16 cellular contexts compared by ENCODE assay signal in the genomic region with DNA sequence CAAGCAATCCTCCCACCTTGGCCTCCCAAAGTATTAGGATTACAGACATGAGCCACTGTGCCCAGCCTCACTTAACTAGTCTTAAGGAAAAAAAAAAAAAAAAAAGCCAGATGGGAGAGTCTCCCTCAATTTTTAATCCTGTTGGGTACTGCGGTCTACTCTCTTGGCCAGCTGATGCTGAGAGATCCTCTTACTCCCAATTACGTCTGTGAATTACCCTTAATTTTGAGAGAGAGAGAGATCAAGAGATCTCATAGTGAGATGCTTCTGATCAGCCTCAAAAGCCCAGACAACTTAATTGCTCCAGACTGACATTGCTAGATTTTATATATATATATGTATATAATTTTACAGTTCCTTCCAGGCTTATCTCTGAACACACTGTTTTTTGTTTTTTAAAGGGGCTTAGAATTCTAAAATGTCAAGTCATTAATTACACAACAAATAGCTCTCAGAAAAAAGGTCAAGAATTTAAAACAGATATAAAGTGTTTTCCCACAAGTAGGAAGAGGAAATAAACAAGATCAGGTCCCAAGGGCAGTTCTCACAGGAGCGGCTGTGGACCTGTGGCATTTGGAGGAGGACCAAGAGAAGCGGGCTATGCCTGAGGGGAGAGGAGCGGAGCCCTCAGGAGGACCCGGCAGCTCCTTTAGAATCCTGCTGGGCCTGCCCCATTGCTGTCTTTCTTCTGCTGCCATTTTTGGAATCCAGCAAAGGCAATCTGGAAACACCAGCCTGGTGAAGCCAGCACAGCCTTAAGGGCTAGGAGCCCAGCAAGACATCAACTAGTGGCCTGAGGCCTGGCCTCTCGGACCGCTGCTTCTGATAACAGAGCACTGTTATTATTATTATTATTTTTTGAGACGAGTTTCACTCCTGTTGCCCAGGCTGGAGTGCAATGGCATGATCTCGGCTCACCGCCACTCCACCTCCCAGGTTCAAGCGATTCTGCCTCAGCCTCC. TPM values are rescaled to one million over a fixed set of nuclear protein-coding genes. Genes with fewer than 3 reads are reported as not detected.
A peak's percentile ranks its signal among the peaks of the same experiment; 100 is the strongest.
DNase-seq lines count a peak whose midpoint lies in the region; ATAC-seq, FAIRE-seq and TF ChIP-seq lines count a peak whose summit lies in the region.
"Had no signal": no experiment of that assay in that cellular context is flagged by ENCODE, and none has a peak within 500 bp of the region (broad histone marks: within the 10 kb centered on the region; RNA-seq: fewer than 3 reads in every experiment).

No MANE protein-coding gene starts in this region.

- peak; percentile 11 for FAIRE-seq in D721Med (lab: Jason Lieb, UNC)

- no peak for TF ChIP-seq CTCF in D721Med (IDR thresholded peaks at IDR 0.05; ENCODE audit: insufficient read depth, missing control alignments)

- no peak for ATAC-seq in HG03571 (IDR thresholded peaks at IDR 0.05; ENCODE audit: unreplicated experiment)
- no peak for ATAC-seq in activated CD8-positive, alpha-beta T cell treated with anti-CD3 and anti-CD28 coated beads, Interleukin-2, amount 10 ng/mL, durations not matched to agents 7 days and 5 days
- ATAC-seq: effector memory CD8-positive, alpha-beta T cell had no signal

- H3K23ac ChIP-seq in neuronal stem cell (ENCODE audit: low read depth, low read length, poor library complexity), result no peak overlapping the region

- POLR2A ChIA-PET in activated CD8-positive, alpha-beta T cell treated with anti-CD3 and anti-CD28 coated beads, Interleukin-2, amount 10 ng/mL, durations not matched to agents 7 days and 5 days (lab: Charles Lee), result no interaction called here

- WGBS in neuronal stem cell (ENCODE audit: extremely low coverage in 2 of 2, insufficient read length in 2 of 2, insufficient replicate concordance in 1 of 2), 2 donors, result no CpG with 5 or more reads among the region's 12 CpGs

- H3K4me1 ChIP-seq in neuronal stem cell (ENCODE audit: control insufficient read depth in 2 of 2, insufficient read depth in 1 of 2, low read depth in 1 of 2, low read length in 2 of 2), result peaks cover 0 to 1% of the 10 kb centered on the region in 2 donors
- H3K4me1 ChIP-seq: foreskin keratinocyte, HAP-1 had no signal

- no peak overlapping the region for H2BK5ac ChIP-seq in neuronal stem cell (ENCODE audit: low read length)

- H2BK15ac ChIP-seq in neuronal stem cell (ENCODE audit: low read length), result no peak overlapping the region

- no peak overlapping the region for H4K8ac ChIP-seq in neuronal stem cell (ENCODE audit: low read depth, low read length)

- no peaks in the 10 kb centered on the region for H3K79me1 ChIP-seq in neuronal stem cell (ENCODE audit: low read depth, low read length)

- no peak overlapping the region for H2BK120ac ChIP-seq in neuronal stem cell (ENCODE audit: low read depth, low read length)

- H3K27me3 ChIP-seq in neuronal stem cell (ENCODE audit: control insufficient read depth in 3 of 3, insufficient read depth in 3 of 3, low read depth in 1 of 3, low read length in 3 of 3), result no peaks in the 10 kb centered on the region
- H3K27me3 ChIP-seq: foreskin keratinocyte had no signal

- H3K36me3 Mint-ChIP-seq in activated CD8-positive, alpha-beta T cell treated with anti-CD3 and anti-CD28 coated beads, Interleukin-2, amount 10 ng/mL, durations not matched to agents 7 days and 5 days (ENCODE audit: low read depth), result no peaks in the 10 kb centered on the region
- H3K36me3 Mint-ChIP-seq: activated CD4-positive, alpha-beta memory T cell treated with anti-CD3 and anti-CD28 coated beads for 36 hours; naive B cell had no signal

- H3K27me3 Mint-ChIP-seq in activated CD8-positive, alpha-beta T cell treated with anti-CD3 and anti-CD28 coated beads, Interleukin-2, amount 10 ng/mL, durations not matched to agents 7 days and 5 days (ENCODE audit: low read depth), result peaks cover 2% of the 10 kb centered on the region
- H3K27me3 Mint-ChIP-seq: activated CD4-positive, alpha-beta memory T cell treated with anti-CD3 and anti-CD28 coated beads for 36 hours had no signal

- peak overlapping the region; percentile 76 for H3K18ac ChIP-seq in neuronal stem cell (ENCODE audit: low read length)

- H3K27ac Mint-ChIP-seq in activated CD8-positive, alpha-beta T cell treated with anti-CD3 and anti-CD28 coated beads, Interleukin-2, amount 10 ng/mL, durations not matched to agents 7 days and 5 days, result no peak overlapping the region
- H3K27ac Mint-ChIP-seq: activated CD4-positive, alpha-beta memory T cell treated with anti-CD3 and anti-CD28 coated beads for 36 hours; effector memory CD8-positive, alpha-beta T cell; naive B cell had no signal

- H3K4me1 Mint-ChIP-seq in activated CD8-positive, alpha-beta T cell treated with anti-CD3 and anti-CD28 coated beads, Interleukin-2, amount 10 ng/mL, durations not matched to agents 7 days and 5 days (ENCODE audit: low read depth), result no peaks in the 10 kb centered on the region
- H3K4me1 Mint-ChIP-seq: naive B cell had no signal

- H3K27ac ChIP-seq in neuronal stem cell (replicated peaks; ENCODE audit: low read length), result no peak overlapping the region
- H3K27ac ChIP-seq: foreskin keratinocyte had no signal

- H3K36me3 ChIP-seq in neuronal stem cell (replicated peaks in 1 of 2; ENCODE audit: control insufficient read depth in 2 of 2, insufficient read depth in 2 of 2, low read length in 2 of 2), result peaks cover 1 to 20% of the 10 kb centered on the region in 2 donors
- H3K36me3 ChIP-seq: HAP-1 had no signal

- no peak overlapping the region for H2BK12ac ChIP-seq in neuronal stem cell (ENCODE audit: low read length)

- no peak overlapping the region for H2AK5ac ChIP-seq in neuronal stem cell (ENCODE audit: low read depth, low read length)

- H3K4me3 ChIP-seq in neuronal stem cell (ENCODE audit: low read length in 2 of 2), result no peak overlapping the region
- H3K4me3 ChIP-seq: HAP-1 had no signal

- no peak overlapping the region for H3K14ac ChIP-seq in neuronal stem cell (ENCODE audit: low read length)

- no peak overlapping the region for H3K9ac ChIP-seq in neuronal stem cell (ENCODE audit: low read depth, low read length, poor library complexity)

- CTCF ChIA-PET in activated CD8-positive, alpha-beta T cell treated with anti-CD3 and anti-CD28 coated beads, Interleukin-2, amount 10 ng/mL, durations not matched to agents 7 days and 5 days (lab: Charles Lee), result no interaction called here

- no peak overlapping the region for H3K4me2 ChIP-seq in neuronal stem cell (ENCODE audit: insufficient read depth, low read length, poor library complexity, severe bottlenecking)

- no peaks in the 10 kb centered on the region for H3K9me3 ChIP-seq in neuronal stem cell (replicated peaks in 1 of 2; ENCODE audit: control insufficient read depth in 2 of 2, insufficient read depth in 1 of 2, low read depth in 1 of 2, low read length in 2 of 2)
- H3K9me3 ChIP-seq: HAP-1 had no signal

- no peak overlapping the region for H3K4me3 Mint-ChIP-seq in activated CD8-positive, alpha-beta T cell treated with anti-CD3 and anti-CD28 coated beads, Interleukin-2, amount 10 ng/mL, durations not matched to agents 7 days and 5 days
- H3K4me3 Mint-ChIP-seq: activated CD4-positive, alpha-beta memory T cell treated with anti-CD3 and anti-CD28 coated beads for 36 hours; effector memory CD8-positive, alpha-beta T cell; naive B cell had no signal

- no peak overlapping the region for H3K4ac ChIP-seq in neuronal stem cell (ENCODE audit: low read length)

- H2AFZ ChIP-seq in neuronal stem cell (ENCODE audit: low read length), result no peak overlapping the region

- H3K9me3 Mint-ChIP-seq in activated CD8-positive, alpha-beta T cell treated with anti-CD3 and anti-CD28 coated beads, Interleukin-2, amount 10 ng/mL, durations not matched to agents 7 days and 5 days (ENCODE audit: insufficient read depth), result no peaks in the 10 kb centered on the region
- H3K9me3 Mint-ChIP-seq: activated CD4-positive, alpha-beta memory T cell treated with anti-CD3 and anti-CD28 coated beads for 36 hours; effector memory CD8-positive, alpha-beta T cell; naive B cell had no signal

- H4K91ac ChIP-seq in neuronal stem cell (ENCODE audit: low read depth, low read length, poor library complexity), result no peak overlapping the region

- peak; percentile 63 for DNase-seq in D721Med (ENCODE audit: insufficient read length, low spot score)
- DNase-seq in NCI-H82 treated with DMSO at 0.1 percent for 48 hours (lab: John Stamatoyannopoulos, UW; ENCODE audit: unreplicated experiment), result peak; percentile 87
- peak; percentile 51 for DNase-seq in fibroblast of gingiva (ENCODE audit: low read depth)
- no peak for DNase-seq in neuronal stem cell (ENCODE audit: low spot score)
- no peak for DNase-seq in SW 1271 (lab: John Stamatoyannopoulos, UW)
- DNase-seq in stimulated activated CD4-positive, alpha-beta T cell treated with anti-CD3 and anti-CD28 coated beads, Interleukin-2, amount 100 ng/mL, for 24 hours, result no peak
- DNase-seq in activated CD8-positive, alpha-beta T cell treated with anti-CD3 and anti-CD28 coated beads, Interleukin-2, amount 10 ng/mL, durations not matched to agents 7 days and 5 days, result no peak
- DNase-seq: activated CD4-positive, alpha-beta memory T cell treated with anti-CD3 and anti-CD28 coated beads for 36 hours; caudate nucleus; effector memory CD8-positive, alpha-beta T cell; naive B cell; NCI-H146; NCI-H510A had no signal

RNA-seq across cellular contexts. Expression of gene DENND2A, which starts 30.1 kb away (rescaled TPM):
- 32.4 TPM for polyA plus RNA-seq in neuronal stem cell (2013, experiment 1 of 2)
- 33.1 TPM for polyA plus RNA-seq in neuronal stem cell (2013, experiment 2 of 2)
- total RNA-seq in activated CD8-positive, alpha-beta T cell treated with anti-CD3 and anti-CD28 coated beads, Interleukin-2, amount 10 ng/mL, durations not matched to agents 7 days and 5 days, result not detected
- total RNA-seq: activated CD4-positive, alpha-beta memory T cell treated with anti-CD3 and anti-CD28 coated beads for 36 hours had no signal

Comparison
In these comparisons a context has a peak if more than half of its experiments do, and no peak if none do; other contexts are left out.
1. DNase-seq: peak in D721Med (single experiment), NCI-H82 treated with DMSO at 0.1 percent for 48 hours (single experiment) and fibroblast of gingiva (single experiment); none in neuronal stem cell (single experiment), SW 1271 (0 of 2), stimulated activated CD4-positive, alpha-beta T cell treated with anti-CD3 and anti-CD28 coated beads, Interleukin-2, amount 100 ng/mL, for 24 hours (0 of 2) and activated CD8-positive, alpha-beta T cell treated with anti-CD3 and anti-CD28 coated beads, Interleukin-2, amount 10 ng/mL, durations not matched to agents 7 days and 5 days (single experiment).